21 cellular contexts compared by ENCODE assay signal in genomic region chr6:128131566-128131965, GRCh38.
A peak's percentile ranks its signal among the peaks of the same experiment; 100 is the strongest.
DNase-seq lines count a peak whose midpoint lies in the region; ATAC-seq and TF ChIP-seq lines count a peak whose summit lies in the region.
"Had no signal": no experiment of that assay in that cellular context is flagged by ENCODE, and none has a peak within 500 bp of the region (broad histone marks: within the 10 kb centered on the region; RNA-seq: fewer than 3 reads in every experiment).

No MANE protein-coding gene starts in this region.

- H3K36me3 ChIP-seq in IMR-90 (ENCODE audit: control insufficient read depth, insufficient read depth, low read length) (no peaks in the 10 kb centered on the region), mesenchymal stem cell (ENCODE audit: control insufficient read depth in 1 of 2, insufficient read depth in 2 of 2, low read depth in 1 of 2, low read length in 2 of 2) (no peaks in the 10 kb centered on the region)
- H3K36me3 ChIP-seq: BE2C had no signal

- in situ Hi-C loops in Caki2 (cut with HindIII; ENCODE audit: low pct_unique_long_range_greater_than_20kb, low sequenced_read_pairs) (no loop called here), IMR-90 (cut with MboI; ENCODE audit: low sequenced_read_pairs) (no loop called here)

- DNase-seq in Caki2 (ENCODE audit: low read depth) (peak; percentile 52), IMR-90 (peak; percentile 65), dorsolateral prefrontal cortex (no peak), mesenchymal stem cell (peak; percentile 11), NCI-H1417 treated with DMSO at 0.1 percent for 48 hours (lab: John Stamatoyannopoulos, UW) (no peak), NCI-H1105 treated with DMSO at 0.1 percent for 48 hours (lab: John Stamatoyannopoulos, UW) (no peak)
- no peak for DNase-seq in stimulated activated effector memory CD8-positive, alpha-beta T cell treated with anti-CD3 and anti-CD28 coated beads, Interleukin-12 subunit alpha, Interleukin-12 subunit beta, amount 100 ng/mL, for 72 hours (ENCODE audit: low spot score in 2 of 2)
- DNase-seq in activated T-cell treated with anti-CD3 and anti-CD28 coated beads, Interleukin-2, amount 50 U/mL, for 48 hours = no peak
- DNase-seq: activated CD4-positive, alpha-beta T cell treated with anti-CD3 and anti-CD28 coated beads for 48 hours; activated CD8-positive, alpha-beta memory T cell treated with anti-CD3 and anti-CD28 coated beads, Interleukin-2, amount 50 U/mL, for 48 hours; activated naive CD4-positive, alpha-beta T cell; BE2C; body of pancreas; DMS153; mesendoderm; MM.1S; NCI-H1930; NCI-H526; PC-9 had no signal

- H3K27ac ChIP-seq in IMR-90 (ENCODE audit: insufficient read depth, low read length) (peak overlapping the region; percentile 20; the same call in 1 of the 2 replicates), dorsolateral prefrontal cortex (peak overlapping the region in 38 of 59 donors; percentile 1 to 79 (median 54)), mesenchymal stem cell (ENCODE audit: low read length, poor library complexity, severe bottlenecking) (no peak overlapping the region)
- H3K27ac ChIP-seq: body of pancreas, PC-9 had no signal

- POLR2A ChIA-PET in IMR-90 (lab: Charles Lee; ENCODE audit: unreplicated experiment) = no interaction called here

- dilution Hi-C loops in IMR-90 (cut with HindIII; ENCODE audit: low sequenced_read_pairs, unreplicated experiment) = no loop called here

- H2AK5ac ChIP-seq in IMR-90 (ENCODE audit: low read depth, low read length) (no peak overlapping the region), mesenchymal stem cell (ENCODE audit: low read length, severe bottlenecking) (no peak overlapping the region)

- H2BK15ac ChIP-seq in IMR-90 (ENCODE audit: low read depth, low read length) (no peak overlapping the region), mesenchymal stem cell (ENCODE audit: low read depth, poor library complexity, severe bottlenecking) (no peak overlapping the region)

- H4K5ac ChIP-seq in IMR-90 (ENCODE audit: low read depth, low read length) = no peak overlapping the region

- no peak overlapping the region for H4K8ac ChIP-seq in IMR-90 (ENCODE audit: low read depth in 2 of 2, low read length in 2 of 2)
- H4K8ac ChIP-seq in mesenchymal stem cell (ENCODE audit: low read length) = no peak overlapping the region

- no peak overlapping the region for H3K4me3 Mint-ChIP-seq in stimulated activated effector memory CD8-positive, alpha-beta T cell treated with anti-CD3 and anti-CD28 coated beads, Interleukin-12 subunit alpha, Interleukin-12 subunit beta, amount 100 ng/mL, for 72 hours
- H3K4me3 Mint-ChIP-seq: neural crest cell had no signal

- H2AFZ ChIP-seq in IMR-90 (replicated peaks; ENCODE audit: low read length, poor library complexity) (no peak overlapping the region), mesenchymal stem cell (ENCODE audit: low read depth, low read length) (no peak overlapping the region)
- H2AFZ ChIP-seq: PC-9 had no signal

- intact Hi-C loops in IMR-90 (cut with micrococcal nuclease) = no loop called here
- intact Hi-C loops in dorsolateral prefrontal cortex (cut with DNase I) = no loop called here

- no peak overlapping the region for H3K4ac ChIP-seq in IMR-90 (ENCODE audit: low read depth, low read length)
- no peak overlapping the region for H3K4ac ChIP-seq in mesenchymal stem cell (ENCODE audit: low read depth in 1 of 2, low read length in 2 of 2)

- H3K9me3 ChIP-seq in IMR-90 (ENCODE audit: control insufficient read depth, insufficient read depth, low read length) (no peaks in the 10 kb centered on the region), mesenchymal stem cell (ENCODE audit: control insufficient read depth, low read length) (no peaks in the 10 kb centered on the region)
- H3K9me3 ChIP-seq: BE2C, body of pancreas had no signal

- H2BK20ac ChIP-seq in IMR-90 (ENCODE audit: low read depth, low read length) = no peak overlapping the region

- no peaks in the 10 kb centered on the region for H3K36me3 Mint-ChIP-seq in stimulated activated effector memory CD8-positive, alpha-beta T cell treated with anti-CD3 and anti-CD28 coated beads, Interleukin-12 subunit alpha, Interleukin-12 subunit beta, amount 100 ng/mL, for 72 hours

- CTCF ChIA-PET in IMR-90 (lab: Yijun Ruan, JAX) = interaction anchor here (0.7 kb wide), 1 partner anchor 586 kb away, joined by 3 read pairs; no protein-coding TSS in a partner anchor

- H2BK120ac ChIP-seq in IMR-90 (ENCODE audit: low read depth, low read length) (no peak overlapping the region), mesenchymal stem cell (ENCODE audit: low read depth, low read length) (no peak overlapping the region)

- H4K91ac ChIP-seq in IMR-90 (ENCODE audit: insufficient read depth, low read depth, low read length) (no peak overlapping the region), mesenchymal stem cell (ENCODE audit: low read length) (no peak overlapping the region)

- peaks cover 10% of the 10 kb centered on the region; the same call in 1 of the 2 replicates for H4K20me1 ChIP-seq in IMR-90 (ENCODE audit: insufficient read depth, low read length)

- no peak overlapping the region for H3K9ac ChIP-seq in IMR-90 (ENCODE audit: low read depth, low read length)
- H3K9ac ChIP-seq in mesenchymal stem cell (ENCODE audit: low read length) = no peak overlapping the region

- TF ChIP-seq RAD21 in IMR-90 (IDR thresholded peaks at IDR 0.05; ENCODE audit: low read length) = no peak

- H2BK12ac ChIP-seq in mesenchymal stem cell (ENCODE audit: low read length in 2 of 2) = no peak overlapping the region

- H3K56ac ChIP-seq in IMR-90 (ENCODE audit: extremely low read depth, insufficient read depth, low read length) = no peak overlapping the region

- ATAC-seq in IMR-90 (ENCODE audit: low read depth) = peak; percentile 57
- ATAC-seq in stimulated activated effector memory CD8-positive, alpha-beta T cell treated with anti-CD3 and anti-CD28 coated beads, Interleukin-12 subunit alpha, Interleukin-12 subunit beta, amount 100 ng/mL, for 72 hours = no peak
- ATAC-seq: body of pancreas, HCT116 had no signal

- peaks cover 6% of the 10 kb centered on the region for H3K4me1 ChIP-seq in IMR-90 (ENCODE audit: control insufficient read depth, insufficient read depth, low read length)
- H3K4me1 ChIP-seq in mesenchymal stem cell (ENCODE audit: control insufficient read depth, insufficient read depth, low read depth, low read length) = no peaks in the 10 kb centered on the region
- H3K4me1 ChIP-seq: body of pancreas had no signal

- TF ChIP-seq CTCF in IMR-90 (conservative IDR thresholded peaks at IDR 0.05; ENCODE audit: low read depth, low read length) (no peak), dorsolateral prefrontal cortex (IDR thresholded peaks at IDR 0.05 in 54 of 56, conservative IDR thresholded peaks at IDR 0.05 in 2 of 56; ENCODE audit: low read depth in 1 of 56, partially characterized antibody in 56 of 56) (no peak)

- no peak overlapping the region for H2BK5ac ChIP-seq in IMR-90 (ENCODE audit: low read depth, low read length, poor library complexity, severe bottlenecking)
- H2BK5ac ChIP-seq in mesenchymal stem cell (ENCODE audit: low read depth, low read length, poor library complexity, severe bottlenecking) = no peak overlapping the region

- 0 out of 2 replicates have a peak, but pooled peaks cover 6% of the 10 kb centered on the region for H3K9me1 ChIP-seq in IMR-90 (ENCODE audit: insufficient read depth, low read length)

- H3K27me3 ChIP-seq in IMR-90 (ENCODE audit: control insufficient read depth, insufficient read depth, low read length) (no peaks in the 10 kb centered on the region), dorsolateral prefrontal cortex (no peaks in the 10 kb centered on the region), mesenchymal stem cell (ENCODE audit: control insufficient read depth in 1 of 2, insufficient read depth in 1 of 2, low read length in 2 of 2) (no peaks in the 10 kb centered on the region)
- H3K27me3 ChIP-seq: BE2C, body of pancreas had no signal

- no peak overlapping the region for H2AK9ac ChIP-seq in IMR-90 (replicated peaks; ENCODE audit: low read depth, low read length, poor library complexity)

- no peaks in the 10 kb centered on the region for H3K9me3 Mint-ChIP-seq in stimulated activated effector memory CD8-positive, alpha-beta T cell treated with anti-CD3 and anti-CD28 coated beads, Interleukin-12 subunit alpha, Interleukin-12 subunit beta, amount 100 ng/mL, for 72 hours
- H3K9me3 Mint-ChIP-seq: neural crest cell had no signal

- no peak overlapping the region for H3K4me3 ChIP-seq in IMR-90 (ENCODE audit: insufficient read depth, low read depth, low read length)
- H3K4me3 ChIP-seq in dorsolateral prefrontal cortex = peak overlapping the region in 29 of 59 donors; percentile 2 to 48 (median 26)
- H3K4me3 ChIP-seq in mesenchymal stem cell (ENCODE audit: insufficient read depth in 1 of 2, low read depth in 1 of 2, low read length in 2 of 2) = no peak overlapping the region
- H3K4me3 ChIP-seq: body of pancreas, PC-9 had no signal

- H3K14ac ChIP-seq in IMR-90 (replicated peaks; ENCODE audit: low read depth, low read length) (no peak overlapping the region), mesenchymal stem cell (ENCODE audit: low read length in 2 of 2) (no peak overlapping the region)

- H3K27ac Mint-ChIP-seq in stimulated activated effector memory CD8-positive, alpha-beta T cell treated with anti-CD3 and anti-CD28 coated beads, Interleukin-12 subunit alpha, Interleukin-12 subunit beta, amount 100 ng/mL, for 72 hours = no peak overlapping the region

- no peaks in the 10 kb centered on the region for H3K4me1 Mint-ChIP-seq in stimulated activated effector memory CD8-positive, alpha-beta T cell treated with anti-CD3 and anti-CD28 coated beads, Interleukin-12 subunit alpha, Interleukin-12 subunit beta, amount 100 ng/mL, for 72 hours

- H3K23ac ChIP-seq in IMR-90 (ENCODE audit: low read depth, low read length) = no peak overlapping the region
- H3K23ac ChIP-seq in mesenchymal stem cell (ENCODE audit: low read length in 2 of 2) = no peak overlapping the region

- H3K4me2 ChIP-seq in IMR-90 (ENCODE audit: low read depth, low read length) (peak overlapping the region; percentile 23), mesenchymal stem cell (ENCODE audit: low read length, poor library complexity, severe bottlenecking) (no peak overlapping the region)
- H3K4me2 ChIP-seq: PC-9 had no signal

- no TSS peak for BruUV-seq in IMR-90 (replicated peaks; lab: Mats Ljungman, UMichigan)

- H3K79me1 ChIP-seq in IMR-90 (ENCODE audit: low read depth in 1 of 2, low read length in 2 of 2) (peaks cover 6 to 20% of the 10 kb centered on the region in 2 experiments; a peak in 3 of 4 replicates), mesenchymal stem cell (replicated peaks; ENCODE audit: low read length, poor library complexity, severe bottlenecking) (peaks cover 16% of the 10 kb centered on the region)

- TF ChIP-seq POLR2A in IMR-90 (IDR thresholded peaks at IDR 0.05; ENCODE audit: low read depth, low read length) = no peak

- H3K18ac ChIP-seq in IMR-90 (ENCODE audit: low read depth, low read length) (no peak overlapping the region), mesenchymal stem cell (ENCODE audit: low read depth in 1 of 2, low read length in 2 of 2) (no peak overlapping the region)

- no CpG with 5 or more reads among the region's 3 CpGs for WGBS in IMR-90 (ENCODE audit: extremely low coverage in 2 of 2, insufficient read length in 1 of 2), 2 experiments
- no CpG with 5 or more reads among the region's 3 CpGs for WGBS in mesenchymal stem cell

TF ChIP-seq in IMR-90, 13 proteins besides CTCF, POLR2A, EP300 and RAD21 (continues in another document):
- no peak for TF ChIP-seq MXI1 (IDR thresholded peaks at IDR 0.05; ENCODE audit: borderline replicate concordance, low read depth, low read length)
- TF ChIP-seq SMC3 (IDR thresholded peaks at IDR 0.05; ENCODE audit: low read depth, low read length) = no peak

Comparison
In these comparisons a context has a peak if more than half of its experiments do, and no peak if none do; other contexts are left out.
1. DNase-seq: peak in Caki2 (single experiment), IMR-90 (single experiment) and mesenchymal stem cell (single experiment); none in dorsolateral prefrontal cortex (0 of 10), stimulated activated effector memory CD8-positive, alpha-beta T cell treated with anti-CD3 and anti-CD28 coated beads, Interleukin-12 subunit alpha, Interleukin-12 subunit beta, amount 100 ng/mL, for 72 hours (0 of 2), activated T-cell treated with anti-CD3 and anti-CD28 coated beads, Interleukin-2, amount 50 U/mL, for 48 hours (0 of 2), NCI-H1417 treated with DMSO at 0.1 percent for 48 hours (single experiment) and NCI-H1105 treated with DMSO at 0.1 percent for 48 hours (single experiment).